In the genomic region with DNA sequence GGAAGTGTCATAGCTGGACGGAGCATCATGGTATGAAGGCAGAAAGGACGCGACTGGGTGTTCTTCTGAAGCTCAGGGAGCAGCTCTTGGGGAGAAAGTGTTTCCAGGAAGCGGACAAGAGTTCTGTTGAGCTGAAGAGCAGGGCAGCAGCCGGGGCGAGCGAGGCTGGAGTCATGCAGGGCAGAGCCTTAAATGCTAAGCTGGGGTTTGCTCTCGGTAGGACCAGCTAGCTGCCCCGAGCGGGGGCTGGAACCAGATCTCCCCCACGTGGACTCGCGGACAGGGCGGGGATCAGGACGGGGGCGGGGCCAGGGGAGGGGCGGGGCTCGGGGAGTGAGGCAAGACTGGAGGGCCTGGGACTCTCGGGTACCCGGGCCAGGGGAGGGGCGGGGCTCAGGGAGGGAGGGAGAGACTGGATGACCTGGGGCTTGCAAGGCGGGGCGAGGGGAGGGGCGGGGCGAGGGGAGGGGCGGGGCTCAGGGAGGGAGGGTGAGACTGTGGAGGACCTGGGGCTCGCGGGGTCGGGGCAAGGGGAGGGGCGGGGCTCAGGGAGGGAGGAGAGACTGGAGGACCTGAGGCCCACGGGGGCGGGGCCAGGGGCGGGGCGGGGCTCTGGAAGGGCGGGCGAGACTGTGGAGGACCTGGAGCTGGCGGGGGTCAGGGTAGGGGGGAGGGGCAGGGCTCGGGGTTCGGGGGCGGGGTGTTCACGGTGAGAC, we compare ENCODE assay signal across 1 cellular context.
TF ChIP-seq lines count a peak whose summit lies in the region.

No MANE protein-coding gene starts in this region.

TF ChIP-seq in K562, 482 proteins besides CTCF, POLR2A, EP300 and RAD21 (continued from another document and continues in another):
- TF ChIP-seq, protein P1, sequence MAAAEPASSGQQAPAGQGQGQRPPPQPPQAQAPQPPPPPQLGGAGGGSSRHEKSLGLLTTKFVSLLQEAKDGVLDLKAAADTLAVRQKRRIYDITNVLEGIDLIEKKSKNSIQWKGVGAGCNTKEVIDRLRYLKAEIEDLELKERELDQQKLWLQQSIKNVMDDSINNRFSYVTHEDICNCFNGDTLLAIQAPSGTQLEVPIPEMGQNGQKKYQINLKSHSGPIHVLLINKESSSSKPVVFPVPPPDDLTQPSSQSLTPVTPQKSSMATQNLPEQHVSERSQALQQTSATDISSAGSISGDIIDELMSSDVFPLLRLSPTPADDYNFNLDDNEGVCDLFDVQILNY (CRISPR knock-in tag; IDR thresholded peaks at IDR 0.05), result no peak
- TF ChIP-seq NFATC3 (IDR thresholded peaks at IDR 0.05), result no peak
- no peak for TF ChIP-seq BCL6 (CRISPR knock-in tag; IDR thresholded peaks at IDR 0.05)
- no peak for TF ChIP-seq YBX1 (IDR thresholded peaks at IDR 0.05)
- no peak for TF ChIP-seq SETDB1 (IDR thresholded peaks at IDR 0.05; ENCODE audit: low read length)
- TF ChIP-seq HDAC1 (IDR thresholded peaks at IDR 0.05), result peak in 1 of 2 experiments; percentile 72; a peak in 2 of 4 replicates
- TF ChIP-seq, protein P2, sequence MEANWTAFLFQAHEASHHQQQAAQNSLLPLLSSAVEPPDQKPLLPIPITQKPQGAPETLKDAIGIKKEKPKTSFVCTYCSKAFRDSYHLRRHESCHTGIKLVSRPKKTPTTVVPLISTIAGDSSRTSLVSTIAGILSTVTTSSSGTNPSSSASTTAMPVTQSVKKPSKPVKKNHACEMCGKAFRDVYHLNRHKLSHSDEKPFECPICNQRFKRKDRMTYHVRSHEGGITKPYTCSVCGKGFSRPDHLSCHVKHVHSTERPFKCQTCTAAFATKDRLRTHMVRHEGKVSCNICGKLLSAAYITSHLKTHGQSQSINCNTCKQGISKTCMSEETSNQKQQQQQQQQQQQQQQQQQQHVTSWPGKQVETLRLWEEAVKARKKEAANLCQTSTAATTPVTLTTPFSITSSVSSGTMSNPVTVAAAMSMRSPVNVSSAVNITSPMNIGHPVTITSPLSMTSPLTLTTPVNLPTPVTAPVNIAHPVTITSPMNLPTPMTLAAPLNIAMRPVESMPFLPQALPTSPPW (CRISPR knock-in tag; IDR thresholded peaks at IDR 0.05), result peak; percentile 90
- TF ChIP-seq SIN3A (IDR thresholded peaks at IDR 0.05; ENCODE audit: borderline replicate concordance in 2 of 2, control insufficient read depth in 1 of 2, low read depth in 2 of 2, low read length in 2 of 2), result peak in 1 of 2 experiments; percentile 20; a peak in 1 of 4 replicates
- TF ChIP-seq TBP (optimal IDR thresholded peaks at IDR 0.05; ENCODE audit: low read depth, low read length), result peak; percentile 22
- TF ChIP-seq, protein P3, sequence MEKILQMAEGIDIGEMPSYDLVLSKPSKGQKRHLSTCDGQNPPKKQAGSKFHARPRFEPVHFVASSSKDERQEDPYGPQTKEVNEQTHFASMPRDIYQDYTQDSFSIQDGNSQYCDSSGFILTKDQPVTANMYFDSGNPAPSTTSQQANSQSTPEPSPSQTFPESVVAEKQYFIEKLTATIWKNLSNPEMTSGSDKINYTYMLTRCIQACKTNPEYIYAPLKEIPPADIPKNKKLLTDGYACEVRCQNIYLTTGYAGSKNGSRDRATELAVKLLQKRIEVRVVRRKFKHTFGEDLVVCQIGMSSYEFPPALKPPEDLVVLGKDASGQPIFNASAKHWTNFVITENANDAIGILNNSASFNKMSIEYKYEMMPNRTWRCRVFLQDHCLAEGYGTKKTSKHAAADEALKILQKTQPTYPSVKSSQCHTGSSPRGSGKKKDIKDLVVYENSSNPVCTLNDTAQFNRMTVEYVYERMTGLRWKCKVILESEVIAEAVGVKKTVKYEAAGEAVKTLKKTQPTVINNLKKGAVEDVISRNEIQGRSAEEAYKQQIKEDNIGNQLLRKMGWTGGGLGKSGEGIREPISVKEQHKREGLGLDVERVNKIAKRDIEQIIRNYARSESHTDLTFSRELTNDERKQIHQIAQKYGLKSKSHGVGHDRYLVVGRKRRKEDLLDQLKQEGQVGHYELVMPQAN (IDR thresholded peaks at IDR 0.05; ENCODE audit: borderline replicate concordance), result peak; percentile 77
- TF ChIP-seq, protein P4, sequence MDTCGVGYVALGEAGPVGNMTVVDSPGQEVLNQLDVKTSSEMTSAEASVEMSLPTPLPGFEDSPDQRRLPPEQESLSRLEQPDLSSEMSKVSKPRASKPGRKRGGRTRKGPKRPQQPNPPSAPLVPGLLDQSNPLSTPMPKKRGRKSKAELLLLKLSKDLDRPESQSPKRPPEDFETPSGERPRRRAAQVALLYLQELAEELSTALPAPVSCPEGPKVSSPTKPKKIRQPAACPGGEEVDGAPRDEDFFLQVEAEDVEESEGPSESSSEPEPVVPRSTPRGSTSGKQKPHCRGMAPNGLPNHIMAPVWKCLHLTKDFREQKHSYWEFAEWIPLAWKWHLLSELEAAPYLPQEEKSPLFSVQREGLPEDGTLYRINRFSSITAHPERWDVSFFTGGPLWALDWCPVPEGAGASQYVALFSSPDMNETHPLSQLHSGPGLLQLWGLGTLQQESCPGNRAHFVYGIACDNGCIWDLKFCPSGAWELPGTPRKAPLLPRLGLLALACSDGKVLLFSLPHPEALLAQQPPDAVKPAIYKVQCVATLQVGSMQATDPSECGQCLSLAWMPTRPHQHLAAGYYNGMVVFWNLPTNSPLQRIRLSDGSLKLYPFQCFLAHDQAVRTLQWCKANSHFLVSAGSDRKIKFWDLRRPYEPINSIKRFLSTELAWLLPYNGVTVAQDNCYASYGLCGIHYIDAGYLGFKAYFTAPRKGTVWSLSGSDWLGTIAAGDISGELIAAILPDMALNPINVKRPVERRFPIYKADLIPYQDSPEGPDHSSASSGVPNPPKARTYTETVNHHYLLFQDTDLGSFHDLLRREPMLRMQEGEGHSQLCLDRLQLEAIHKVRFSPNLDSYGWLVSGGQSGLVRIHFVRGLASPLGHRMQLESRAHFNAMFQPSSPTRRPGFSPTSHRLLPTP (IDR thresholded peaks at IDR 0.05; ENCODE audit: borderline replicate concordance, extremely low read depth, insufficient read length), result no peak
- no peak for TF ChIP-seq ZNF785 (CRISPR knock-in tag; IDR thresholded peaks at IDR 0.05)
- TF ChIP-seq, protein P5, sequence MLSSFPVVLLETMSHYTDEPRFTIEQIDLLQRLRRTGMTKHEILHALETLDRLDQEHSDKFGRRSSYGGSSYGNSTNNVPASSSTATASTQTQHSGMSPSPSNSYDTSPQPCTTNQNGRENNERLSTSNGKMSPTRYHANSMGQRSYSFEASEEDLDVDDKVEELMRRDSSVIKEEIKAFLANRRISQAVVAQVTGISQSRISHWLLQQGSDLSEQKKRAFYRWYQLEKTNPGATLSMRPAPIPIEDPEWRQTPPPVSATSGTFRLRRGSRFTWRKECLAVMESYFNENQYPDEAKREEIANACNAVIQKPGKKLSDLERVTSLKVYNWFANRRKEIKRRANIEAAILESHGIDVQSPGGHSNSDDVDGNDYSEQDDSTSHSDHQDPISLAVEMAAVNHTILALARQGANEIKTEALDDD (IDR thresholded peaks at IDR 0.05), result no peak
- TF ChIP-seq ERF (CRISPR knock-in tag; IDR thresholded peaks at IDR 0.05), result no peak
- TF ChIP-seq GTF2E2 (tag; IDR thresholded peaks at IDR 0.05), result no peak
- no peak for TF ChIP-seq ZNF354B (CRISPR knock-in tag; IDR thresholded peaks at IDR 0.05)
- TF ChIP-seq, protein P6, sequence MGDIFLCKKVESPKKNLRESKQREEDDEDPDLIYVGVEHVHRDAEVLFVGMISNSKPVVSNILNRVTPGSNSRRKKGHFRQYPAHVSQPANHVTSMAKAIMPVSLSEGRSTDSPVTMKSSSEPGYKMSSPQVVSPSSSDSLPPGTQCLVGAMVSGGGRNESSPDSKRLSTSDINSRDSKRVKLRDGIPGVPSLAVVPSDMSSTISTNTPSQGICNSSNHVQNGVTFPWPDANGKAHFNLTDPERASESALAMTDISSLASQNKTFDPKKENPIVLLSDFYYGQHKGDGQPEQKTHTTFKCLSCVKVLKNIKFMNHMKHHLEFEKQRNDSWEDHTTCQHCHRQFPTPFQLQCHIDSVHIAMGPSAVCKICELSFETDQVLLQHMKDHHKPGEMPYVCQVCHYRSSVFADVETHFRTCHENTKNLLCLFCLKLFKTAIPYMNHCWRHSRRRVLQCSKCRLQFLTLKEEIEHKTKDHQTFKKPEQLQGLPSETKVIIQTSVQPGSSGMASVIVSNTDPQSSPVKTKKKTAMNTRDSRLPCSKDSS (IDR thresholded peaks at IDR 0.05; ENCODE audit: low read depth, partially characterized antibody), result no peak
- TF ChIP-seq NFE2L1 (tag; IDR thresholded peaks at IDR 0.05; ENCODE audit: borderline replicate concordance, low read depth), result no peak
- peak; percentile 71; the same call in 1 of the 2 replicates for TF ChIP-seq MXI1 (IDR thresholded peaks at IDR 0.05; ENCODE audit: low read depth, low read length)
- TF ChIP-seq ARHGAP35 (IDR thresholded peaks at IDR 0.05; ENCODE audit: partially characterized antibody), result no peak
- no peak for TF ChIP-seq BRF1 (IDR thresholded peaks at IDR 0.05; ENCODE audit: borderline replicate concordance, extremely low read depth, insufficient read length)
- TF ChIP-seq, protein P7, sequence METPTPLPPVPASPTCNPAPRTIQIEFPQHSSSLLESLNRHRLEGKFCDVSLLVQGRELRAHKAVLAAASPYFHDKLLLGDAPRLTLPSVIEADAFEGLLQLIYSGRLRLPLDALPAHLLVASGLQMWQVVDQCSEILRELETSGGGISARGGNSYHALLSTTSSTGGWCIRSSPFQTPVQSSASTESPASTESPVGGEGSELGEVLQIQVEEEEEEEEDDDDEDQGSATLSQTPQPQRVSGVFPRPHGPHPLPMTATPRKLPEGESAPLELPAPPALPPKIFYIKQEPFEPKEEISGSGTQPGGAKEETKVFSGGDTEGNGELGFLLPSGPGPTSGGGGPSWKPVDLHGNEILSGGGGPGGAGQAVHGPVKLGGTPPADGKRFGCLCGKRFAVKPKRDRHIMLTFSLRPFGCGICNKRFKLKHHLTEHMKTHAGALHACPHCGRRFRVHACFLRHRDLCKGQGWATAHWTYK (CRISPR knock-in tag; IDR thresholded peaks at IDR 0.05), result no peak
- TF ChIP-seq, protein P8, sequence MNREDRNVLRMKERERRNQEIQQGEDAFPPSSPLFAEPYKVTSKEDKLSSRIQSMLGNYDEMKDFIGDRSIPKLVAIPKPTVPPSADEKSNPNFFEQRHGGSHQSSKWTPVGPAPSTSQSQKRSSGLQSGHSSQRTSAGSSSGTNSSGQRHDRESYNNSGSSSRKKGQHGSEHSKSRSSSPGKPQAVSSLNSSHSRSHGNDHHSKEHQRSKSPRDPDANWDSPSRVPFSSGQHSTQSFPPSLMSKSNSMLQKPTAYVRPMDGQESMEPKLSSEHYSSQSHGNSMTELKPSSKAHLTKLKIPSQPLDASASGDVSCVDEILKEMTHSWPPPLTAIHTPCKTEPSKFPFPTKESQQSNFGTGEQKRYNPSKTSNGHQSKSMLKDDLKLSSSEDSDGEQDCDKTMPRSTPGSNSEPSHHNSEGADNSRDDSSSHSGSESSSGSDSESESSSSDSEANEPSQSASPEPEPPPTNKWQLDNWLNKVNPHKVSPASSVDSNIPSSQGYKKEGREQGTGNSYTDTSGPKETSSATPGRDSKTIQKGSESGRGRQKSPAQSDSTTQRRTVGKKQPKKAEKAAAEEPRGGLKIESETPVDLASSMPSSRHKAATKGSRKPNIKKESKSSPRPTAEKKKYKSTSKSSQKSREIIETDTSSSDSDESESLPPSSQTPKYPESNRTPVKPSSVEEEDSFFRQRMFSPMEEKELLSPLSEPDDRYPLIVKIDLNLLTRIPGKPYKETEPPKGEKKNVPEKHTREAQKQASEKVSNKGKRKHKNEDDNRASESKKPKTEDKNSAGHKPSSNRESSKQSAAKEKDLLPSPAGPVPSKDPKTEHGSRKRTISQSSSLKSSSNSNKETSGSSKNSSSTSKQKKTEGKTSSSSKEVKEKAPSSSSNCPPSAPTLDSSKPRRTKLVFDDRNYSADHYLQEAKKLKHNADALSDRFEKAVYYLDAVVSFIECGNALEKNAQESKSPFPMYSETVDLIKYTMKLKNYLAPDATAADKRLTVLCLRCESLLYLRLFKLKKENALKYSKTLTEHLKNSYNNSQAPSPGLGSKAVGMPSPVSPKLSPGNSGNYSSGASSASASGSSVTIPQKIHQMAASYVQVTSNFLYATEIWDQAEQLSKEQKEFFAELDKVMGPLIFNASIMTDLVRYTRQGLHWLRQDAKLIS (CRISPR knock-in tag; IDR thresholded peaks at IDR 0.05), result 0 out of 2 replicates have a peak, but pooled peaks have one; percentile 72
- no peak for TF ChIP-seq NCOR1 (IDR thresholded peaks at IDR 0.05)
- TF ChIP-seq, protein P9, sequence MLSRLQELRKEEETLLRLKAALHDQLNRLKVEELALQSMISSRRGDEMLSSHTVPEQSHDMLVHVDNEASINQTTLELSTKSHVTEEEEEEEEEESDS (CRISPR knock-in tag; IDR thresholded peaks at IDR 0.05), result no peak
- TF ChIP-seq L3MBTL2 (IDR thresholded peaks at IDR 0.05), result no peak
- no peak for TF ChIP-seq SIN3B (IDR thresholded peaks at IDR 0.05; ENCODE audit: low read depth)
- no peak for TF ChIP-seq BMI1 (IDR thresholded peaks at IDR 0.05; ENCODE audit: low read length)
- TF ChIP-seq, protein P10, sequence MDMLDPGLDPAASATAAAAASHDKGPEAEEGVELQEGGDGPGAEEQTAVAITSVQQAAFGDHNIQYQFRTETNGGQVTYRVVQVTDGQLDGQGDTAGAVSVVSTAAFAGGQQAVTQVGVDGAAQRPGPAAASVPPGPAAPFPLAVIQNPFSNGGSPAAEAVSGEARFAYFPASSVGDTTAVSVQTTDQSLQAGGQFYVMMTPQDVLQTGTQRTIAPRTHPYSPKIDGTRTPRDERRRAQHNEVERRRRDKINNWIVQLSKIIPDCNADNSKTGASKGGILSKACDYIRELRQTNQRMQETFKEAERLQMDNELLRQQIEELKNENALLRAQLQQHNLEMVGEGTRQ (CRISPR knock-in tag; IDR thresholded peaks at IDR 0.05), result peak; percentile 53
- no peak for TF ChIP-seq HDGF (IDR thresholded peaks at IDR 0.05)
- TF ChIP-seq ZFPM2 (CRISPR knock-in tag; IDR thresholded peaks at IDR 0.05), result no peak
